ENCODE assay signal across 1 cellular context in the genomic region with DNA sequence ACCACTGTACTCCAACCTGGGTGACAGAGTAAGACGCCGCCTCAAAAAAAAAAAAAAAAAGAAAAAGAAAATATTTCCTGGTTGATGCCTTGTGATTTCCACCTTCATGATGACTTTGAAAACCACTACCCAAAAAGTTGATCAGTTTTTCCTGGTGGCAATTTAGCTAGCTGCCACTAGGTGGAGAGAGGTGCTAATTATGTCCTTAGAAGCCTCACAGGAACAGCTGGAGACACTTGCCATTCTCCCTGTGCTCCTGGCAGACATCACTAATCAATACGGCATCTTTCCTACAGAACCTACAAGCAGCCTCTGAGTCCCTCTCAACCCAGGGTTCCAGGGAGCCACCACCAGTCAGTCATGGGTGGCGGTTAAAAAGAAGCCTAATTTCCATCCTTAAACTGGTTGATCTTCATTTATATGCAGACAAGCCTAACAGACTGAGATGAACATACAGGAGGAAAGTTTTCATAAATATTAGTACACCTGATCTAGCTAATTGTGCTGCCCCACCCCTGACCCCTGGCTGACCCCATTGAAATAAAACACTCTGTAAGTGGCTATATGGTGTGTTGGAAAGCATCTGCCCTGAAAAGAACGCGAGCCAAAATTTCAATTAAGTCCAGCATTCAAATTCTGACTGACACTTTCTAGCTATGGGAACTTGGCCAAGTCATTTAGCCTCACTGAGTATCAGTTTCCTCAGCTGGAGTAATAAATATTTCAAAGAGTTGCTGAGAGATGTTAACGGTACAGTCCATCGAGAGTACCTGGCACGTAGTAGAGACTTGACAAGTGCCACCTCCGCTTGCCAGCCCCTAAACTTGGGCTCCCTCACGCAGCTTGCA.
TF ChIP-seq lines count a peak whose summit lies in the region.

No MANE protein-coding gene starts in this region.

TF ChIP-seq in HepG2, 621 proteins besides CTCF, POLR2A, EP300 and RAD21:
- TF ChIP-seq NFIC (IDR thresholded peaks at IDR 0.05; ENCODE audit: low read length) = 0 out of 2 replicates have a peak, but pooled peaks have one; percentile 11
- TF ChIP-seq MIXL1 (CRISPR knock-in tag; IDR thresholded peaks at IDR 0.05) = peak; percentile 89
- TF ChIP-seq SAP130 (CRISPR knock-in tag; IDR thresholded peaks at IDR 0.05; ENCODE audit: low read depth) = 0 out of 2 replicates have a peak, but pooled peaks have one; percentile 24
- 0 out of 4 replicates have a peak, but pooled peaks of 1 of the 2 experiments have one; percentile 24 for TF ChIP-seq KLF16 (CRISPR knock-in tag; IDR thresholded peaks at IDR 0.05)
- TF ChIP-seq, protein P1, sequence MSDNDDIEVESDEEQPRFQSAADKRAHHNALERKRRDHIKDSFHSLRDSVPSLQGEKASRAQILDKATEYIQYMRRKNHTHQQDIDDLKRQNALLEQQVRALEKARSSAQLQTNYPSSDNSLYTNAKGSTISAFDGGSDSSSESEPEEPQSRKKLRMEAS (IDR thresholded peaks at IDR 0.05) = no peak
- TF ChIP-seq BRF2 (CRISPR knock-in tag; IDR thresholded peaks at IDR 0.05) = no peak
- TF ChIP-seq CHD2 (IDR thresholded peaks at IDR 0.05; ENCODE audit: low read depth, low read length) = no peak
- TF ChIP-seq SMC3 (IDR thresholded peaks at IDR 0.05; ENCODE audit: low read length) = peak; percentile 55; the same call in 1 of the 2 replicates
- TF ChIP-seq, protein P2, sequence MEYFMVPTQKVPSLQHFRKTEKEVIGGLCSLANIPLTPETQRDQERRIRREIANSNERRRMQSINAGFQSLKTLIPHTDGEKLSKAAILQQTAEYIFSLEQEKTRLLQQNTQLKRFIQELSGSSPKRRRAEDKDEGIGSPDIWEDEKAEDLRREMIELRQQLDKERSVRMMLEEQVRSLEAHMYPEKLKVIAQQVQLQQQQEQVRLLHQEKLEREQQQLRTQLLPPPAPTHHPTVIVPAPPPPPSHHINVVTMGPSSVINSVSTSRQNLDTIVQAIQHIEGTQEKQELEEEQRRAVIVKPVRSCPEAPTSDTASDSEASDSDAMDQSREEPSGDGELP (IDR thresholded peaks at IDR 0.05; ENCODE audit: borderline replicate concordance, low read depth) = peak; percentile 76
- no peak for TF ChIP-seq DMTF1 (CRISPR knock-in tag; IDR thresholded peaks at IDR 0.05)
- peak; percentile 73 for TF ChIP-seq STAG1 (CRISPR knock-in tag; IDR thresholded peaks at IDR 0.05)
- TF ChIP-seq IRF2 (CRISPR knock-in tag; IDR thresholded peaks at IDR 0.05) = 0 out of 2 replicates have a peak, but pooled peaks have one; percentile 39
TF ChIP-seq in HepG2: peak in this region for 8.
